8 cellular contexts compared by ENCODE assay signal in the genomic region with DNA sequence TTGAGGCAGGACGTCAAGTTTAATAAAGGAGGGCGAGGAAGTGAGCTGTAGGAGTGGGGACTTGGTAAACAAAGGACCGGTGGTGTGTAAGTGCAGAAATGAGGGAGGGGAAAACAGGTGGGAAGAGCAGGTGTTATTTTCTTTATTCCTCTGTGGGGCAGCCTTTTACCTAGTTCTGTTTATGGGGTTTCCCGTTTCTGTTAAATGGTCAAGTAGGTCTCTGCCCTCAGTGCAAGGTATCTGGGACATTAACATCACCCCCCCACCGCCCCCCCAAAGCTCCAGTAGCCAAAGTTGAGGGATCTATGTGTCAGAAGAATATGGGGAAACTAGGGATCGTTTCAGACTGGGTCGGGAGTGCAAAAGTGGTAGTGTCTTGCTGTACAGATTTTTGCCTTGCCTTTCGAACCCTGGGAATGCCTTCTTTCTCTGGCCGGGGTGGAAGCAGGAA. TPM values are rescaled to one million over a fixed set of nuclear protein-coding genes. Genes with fewer than 3 reads are reported as not detected.
DNase-seq lines count a peak whose midpoint lies in the region; FAIRE-seq and TF ChIP-seq lines count a peak whose summit lies in the region.

No MANE protein-coding gene starts in this region.

- H3K27ac Mint-ChIP-seq in HFFc6 (peak overlapping the region; percentile 95), type B pancreatic cell (peak overlapping the region; percentile 95)
- H3K27ac Mint-ChIP-seq in activated naive CD8-positive, alpha-beta T cell: peak overlapping the region; percentile 95

- no peaks in the 10 kb centered on the region for H3K27me3 ChIP-seq in layer of hippocampus (ENCODE audit: control insufficient read depth, insufficient read depth, low read length)

- H3K36me3 Mint-ChIP-seq in HFFc6 (ENCODE audit: low read depth) (peaks cover 4% of the 10 kb centered on the region), type B pancreatic cell (no peaks in the 10 kb centered on the region)
- no peaks in the 10 kb centered on the region for H3K36me3 Mint-ChIP-seq in activated naive CD8-positive, alpha-beta T cell

- TF ChIP-seq CTCF in C4-2B (conservative IDR thresholded peaks at IDR 0.05) (no peak), HFFc6 (IDR thresholded peaks at IDR 0.05) (no peak), type B pancreatic cell (conservative IDR thresholded peaks at IDR 0.05) (no peak)

- H3K4me3 Mint-ChIP-seq in HFFc6: peak overlapping the region; percentile 92
- H3K4me3 Mint-ChIP-seq in activated naive CD8-positive, alpha-beta T cell: peak overlapping the region; percentile 93
- H3K4me3 Mint-ChIP-seq in type B pancreatic cell: peak overlapping the region; percentile 94

- H3K27ac ChIP-seq in C4-2B (peak overlapping the region; percentile 97), layer of hippocampus (ENCODE audit: low read depth, low read length) (peak overlapping the region; percentile 76)

- H3K27me3 Mint-ChIP-seq in HFFc6 (ENCODE audit: insufficient read depth): peaks cover 2% of the 10 kb centered on the region
- no peaks in the 10 kb centered on the region for H3K27me3 Mint-ChIP-seq in activated naive CD8-positive, alpha-beta T cell
- H3K27me3 Mint-ChIP-seq in type B pancreatic cell: peaks cover 10% of the 10 kb centered on the region

- H3K4me1 Mint-ChIP-seq in HFFc6 (ENCODE audit: low read depth) (peaks cover 44% of the 10 kb centered on the region), type B pancreatic cell (ENCODE audit: unreplicated experiment) (peaks cover 14% of the 10 kb centered on the region)
- peaks cover 44% of the 10 kb centered on the region for H3K4me1 Mint-ChIP-seq in activated naive CD8-positive, alpha-beta T cell (ENCODE audit: low read depth)

- DNase-seq in HFFc6: no peak
- DNase-seq in type B pancreatic cell (ENCODE audit: extremely low spot score, unreplicated experiment): no peak
- no peak for DNase-seq in effector CD8-positive, alpha-beta T cell (lab: John Stamatoyannopoulos, UW)
- no peak for DNase-seq in activated CD8-positive, alpha-beta memory T cell treated with anti-CD3 and anti-CD28 coated beads, Interleukin-2, amount 50 U/mL, for 48 hours
- no peak for DNase-seq in RCC 7860 (ENCODE audit: low spot score)

- no peak for FAIRE-seq in RCC 7860 (lab: Jason Lieb, UNC)

- H3K9me3 Mint-ChIP-seq in HFFc6 (peaks cover 13% of the 10 kb centered on the region), type B pancreatic cell (no peaks in the 10 kb centered on the region)
- no peaks in the 10 kb centered on the region for H3K9me3 Mint-ChIP-seq in activated naive CD8-positive, alpha-beta T cell (ENCODE audit: low read depth)

RNA-seq across cellular contexts. Expression of a gene that starts 0.9 kb away (rescaled TPM):
- total RNA-seq in HFFc6 (2021; fragmentation: NEBNext Ultra II Directional; extraction: Animal tissue kit (Norgen Biotek cat#: 25700)): 10 to 100 TPM; 11.8 to 16.6 (median 15.3) TPM
- 45.4 and 54.9 TPM in 2 replicates for total RNA-seq in type B pancreatic cell (ENCODE audit: low replicate concordance)
